1 cellular context compared by ENCODE assay signal in the genomic region with DNA sequence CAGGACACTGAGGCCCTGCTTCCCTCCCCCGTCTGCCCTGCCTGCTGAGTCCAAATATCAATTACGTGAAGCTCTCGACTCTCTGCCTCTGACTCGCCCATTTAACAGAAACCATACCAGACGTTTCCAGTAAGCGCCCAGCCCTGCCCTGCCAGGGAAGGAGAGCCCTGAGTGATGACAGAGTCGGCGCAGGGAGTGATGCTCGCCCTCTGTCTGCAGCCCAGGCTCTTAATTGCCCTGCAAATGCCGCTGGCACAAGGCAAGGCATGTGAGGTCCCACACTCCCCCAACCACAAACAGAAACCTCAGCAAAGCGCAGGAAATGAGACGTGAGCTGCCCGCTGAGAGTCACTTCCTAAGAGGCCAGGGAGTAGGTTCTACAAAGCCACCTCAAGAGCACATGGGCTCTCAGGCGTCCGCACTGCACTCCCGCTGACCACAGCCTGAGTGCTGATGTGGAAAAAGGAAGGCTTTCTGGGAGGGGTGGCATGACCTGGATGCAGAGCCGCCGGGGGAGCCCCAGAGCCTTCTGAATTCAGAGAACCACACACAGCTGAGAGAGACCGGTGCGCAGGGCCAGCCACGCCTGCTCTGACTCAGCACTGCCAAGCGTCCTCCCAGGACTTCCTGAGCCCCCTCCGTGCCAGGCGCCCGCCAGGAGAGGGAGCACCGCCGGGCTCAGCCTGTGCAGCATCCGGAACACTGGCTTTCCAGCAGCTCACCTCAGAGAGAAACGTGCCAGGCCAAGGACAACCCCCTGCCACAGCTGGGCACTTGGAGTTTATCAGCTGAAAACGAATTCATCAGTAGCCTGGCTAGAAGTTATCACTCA.
TF ChIP-seq lines count a peak whose summit lies in the region.

No MANE protein-coding gene starts in this region.

TF ChIP-seq in H1, 55 proteins besides CTCF, POLR2A, EP300 and RAD21 (continues in another document):
- TF ChIP-seq TBP (IDR thresholded peaks at IDR 0.05; ENCODE audit: low read depth, low read length): no peak
- TF ChIP-seq, protein P1, sequence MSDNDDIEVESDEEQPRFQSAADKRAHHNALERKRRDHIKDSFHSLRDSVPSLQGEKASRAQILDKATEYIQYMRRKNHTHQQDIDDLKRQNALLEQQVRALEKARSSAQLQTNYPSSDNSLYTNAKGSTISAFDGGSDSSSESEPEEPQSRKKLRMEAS (IDR thresholded peaks at IDR 0.05): peak; percentile 90
- TF ChIP-seq MAFK (IDR thresholded peaks at IDR 0.05; ENCODE audit: low read depth, low read length): peak; percentile 85; the same call in 1 of the 2 replicates
- TF ChIP-seq KDM1A (IDR thresholded peaks at IDR 0.05; ENCODE audit: borderline replicate concordance, low read length): peak; percentile 62; the same call in 1 of the 2 replicates
- TF ChIP-seq EZH2 (IDR thresholded peaks at IDR 0.05; ENCODE audit: low read depth, low read length, severe bottlenecking): no peak
- TF ChIP-seq SUZ12 (IDR thresholded peaks at IDR 0.05; ENCODE audit: low read length): no peak
- no peak for TF ChIP-seq KDM5A (IDR thresholded peaks at IDR 0.05; ENCODE audit: low read length)
- peak; percentile 84 for TF ChIP-seq ASH2L (IDR thresholded peaks at IDR 0.05; ENCODE audit: low read length)
- no peak for TF ChIP-seq CEBPB (IDR thresholded peaks at IDR 0.05; ENCODE audit: low read depth, low read length)
- TF ChIP-seq SP4 (IDR thresholded peaks at IDR 0.05; ENCODE audit: low read length): peak; percentile 25; the same call in 1 of the 2 replicates
- no peak for TF ChIP-seq NRF1 (IDR thresholded peaks at IDR 0.05; ENCODE audit: low read depth, low read length)
- 0 out of 2 replicates have a peak, but pooled peaks have one; percentile 4 for TF ChIP-seq TCF12 (IDR thresholded peaks at IDR 0.05; ENCODE audit: low read depth, low read length)
- TF ChIP-seq TAF7 (optimal IDR thresholded peaks at IDR 0.05; ENCODE audit: borderline replicate concordance, low read depth, low read length): no peak
- TF ChIP-seq NANOG (IDR thresholded peaks at IDR 0.05; ENCODE audit: insufficient read depth, low read depth, low read length, poor library complexity, severe bottlenecking): no peak
- TF ChIP-seq SAP30 (IDR thresholded peaks at IDR 0.05; ENCODE audit: insufficient read depth, insufficient replicate concordance, low read length): peak; percentile 92
- no peak for TF ChIP-seq RFX5 (IDR thresholded peaks at IDR 0.05; ENCODE audit: borderline replicate concordance, low read depth, low read length)
- peak; percentile 60 for TF ChIP-seq SRF (IDR thresholded peaks at IDR 0.05; ENCODE audit: low read depth, low read length)
- no peak for TF ChIP-seq GTF2F1 (IDR thresholded peaks at IDR 0.05; ENCODE audit: borderline replicate concordance, low read depth, low read length)
- TF ChIP-seq JUN (IDR thresholded peaks at IDR 0.05; ENCODE audit: low read depth, low read length): no peak
- TF ChIP-seq SIX5 (IDR thresholded peaks at IDR 0.05; ENCODE audit: low read depth, low read length): no peak
- no peak for TF ChIP-seq ZNF274 (IDR thresholded peaks at IDR 0.05; ENCODE audit: borderline replicate concordance, extremely low read depth, low read length)
- no peak for TF ChIP-seq YY1 (IDR thresholded peaks at IDR 0.05; ENCODE audit: low read depth, low read length)
- peak; percentile 76 for TF ChIP-seq KDM4A (IDR thresholded peaks at IDR 0.05; ENCODE audit: low read depth, low read length, severe bottlenecking)
- no peak for TF ChIP-seq FOSL1 (IDR thresholded peaks at IDR 0.05; ENCODE audit: insufficient read depth, low read depth, low read length)
- no peak for TF ChIP-seq RNF2 (IDR thresholded peaks at IDR 0.05; ENCODE audit: borderline replicate concordance, low read depth, low read length, missing control alignments, poor library complexity, severe bottlenecking)
- TF ChIP-seq RXRA (IDR thresholded peaks at IDR 0.05; ENCODE audit: insufficient read depth, low read depth, low read length): no peak
- TF ChIP-seq TEAD4 (IDR thresholded peaks at IDR 0.05; ENCODE audit: low read depth, low read length): no peak
- no peak for TF ChIP-seq RBBP5 (IDR thresholded peaks at IDR 0.05; ENCODE audit: borderline replicate concordance, low read depth, low read length)
- TF ChIP-seq, protein P2, sequence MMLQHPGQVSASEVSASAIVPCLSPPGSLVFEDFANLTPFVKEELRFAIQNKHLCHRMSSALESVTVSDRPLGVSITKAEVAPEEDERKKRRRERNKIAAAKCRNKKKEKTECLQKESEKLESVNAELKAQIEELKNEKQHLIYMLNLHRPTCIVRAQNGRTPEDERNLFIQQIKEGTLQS (IDR thresholded peaks at IDR 0.05; ENCODE audit: insufficient read depth, low read depth, low read length): no peak
- peak; percentile 97 for TF ChIP-seq CREB1 (IDR thresholded peaks at IDR 0.05)
- 0 out of 2 replicates have a peak, but pooled peaks have one; percentile 50 for TF ChIP-seq PHF8 (conservative IDR thresholded peaks at IDR 0.05; ENCODE audit: low read depth, low read length)
- TF ChIP-seq, protein P3, sequence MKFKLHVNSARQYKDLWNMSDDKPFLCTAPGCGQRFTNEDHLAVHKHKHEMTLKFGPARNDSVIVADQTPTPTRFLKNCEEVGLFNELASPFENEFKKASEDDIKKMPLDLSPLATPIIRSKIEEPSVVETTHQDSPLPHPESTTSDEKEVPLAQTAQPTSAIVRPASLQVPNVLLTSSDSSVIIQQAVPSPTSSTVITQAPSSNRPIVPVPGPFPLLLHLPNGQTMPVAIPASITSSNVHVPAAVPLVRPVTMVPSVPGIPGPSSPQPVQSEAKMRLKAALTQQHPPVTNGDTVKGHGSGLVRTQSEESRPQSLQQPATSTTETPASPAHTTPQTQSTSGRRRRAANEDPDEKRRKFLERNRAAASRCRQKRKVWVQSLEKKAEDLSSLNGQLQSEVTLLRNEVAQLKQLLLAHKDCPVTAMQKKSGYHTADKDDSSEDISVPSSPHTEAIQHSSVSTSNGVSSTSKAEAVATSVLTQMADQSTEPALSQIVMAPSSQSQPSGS (IDR thresholded peaks at IDR 0.05; ENCODE audit: low read length): no peak
- no peak for TF ChIP-seq CBX5 (IDR thresholded peaks at IDR 0.05; ENCODE audit: low read depth, low read length)
- 0 out of 2 replicates have a peak, but pooled peaks have one; percentile 45 for TF ChIP-seq POLR2AphosphoS5 (IDR thresholded peaks at IDR 0.05; ENCODE audit: low read depth, low read length)
- TF ChIP-seq, protein P4, sequence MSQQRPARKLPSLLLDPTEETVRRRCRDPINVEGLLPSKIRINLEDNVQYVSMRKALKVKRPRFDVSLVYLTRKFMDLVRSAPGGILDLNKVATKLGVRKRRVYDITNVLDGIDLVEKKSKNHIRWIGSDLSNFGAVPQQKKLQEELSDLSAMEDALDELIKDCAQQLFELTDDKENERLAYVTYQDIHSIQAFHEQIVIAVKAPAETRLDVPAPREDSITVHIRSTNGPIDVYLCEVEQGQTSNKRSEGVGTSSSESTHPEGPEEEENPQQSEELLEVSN (IDR thresholded peaks at IDR 0.05): peak; percentile 65; the same call in 1 of the 2 replicates
- TF ChIP-seq JUND (IDR thresholded peaks at IDR 0.05; ENCODE audit: low read length): no peak; the same call in 1 of the 2 replicates
- TF ChIP-seq CTBP2 (IDR thresholded peaks at IDR 0.05; ENCODE audit: borderline replicate concordance, insufficient read depth, insufficient read length, low read length): peak; percentile 68
- TF ChIP-seq BACH1 (IDR thresholded peaks at IDR 0.05; ENCODE audit: low read length): peak; percentile 90
- no peak for TF ChIP-seq CHD1 (IDR thresholded peaks at IDR 0.05; ENCODE audit: low read depth, low read length)
- 0 out of 2 replicates have a peak, but pooled peaks have one; percentile 28 for TF ChIP-seq SP1 (IDR thresholded peaks at IDR 0.05; ENCODE audit: low read depth, low read length)
- 0 out of 2 replicates have a peak, but pooled peaks have one; percentile 56 for TF ChIP-seq GABPA (IDR thresholded peaks at IDR 0.05; ENCODE audit: borderline replicate concordance, insufficient read depth, low read length)
- TF ChIP-seq SIN3A (conservative IDR thresholded peaks at IDR 0.05 in 1 of 2, IDR thresholded peaks at IDR 0.05 in 1 of 2; ENCODE audit: low read depth in 1 of 2, low read length in 2 of 2): peak; percentile 67 to 90; a peak in 3 of 4 replicates
- TF ChIP-seq HDAC2 (IDR thresholded peaks at IDR 0.05; ENCODE audit: borderline replicate concordance in 1 of 2, low read depth in 2 of 2, low read length in 2 of 2): 0 out of 4 replicates have a peak, but pooled peaks of 1 of the 2 experiments have one; percentile 60
- no peak for TF ChIP-seq SP2 (IDR thresholded peaks at IDR 0.05; ENCODE audit: low read length)
- no peak for TF ChIP-seq POU5F1 (IDR thresholded peaks at IDR 0.05; ENCODE audit: low read depth, low read length)
- TF ChIP-seq, protein P5, sequence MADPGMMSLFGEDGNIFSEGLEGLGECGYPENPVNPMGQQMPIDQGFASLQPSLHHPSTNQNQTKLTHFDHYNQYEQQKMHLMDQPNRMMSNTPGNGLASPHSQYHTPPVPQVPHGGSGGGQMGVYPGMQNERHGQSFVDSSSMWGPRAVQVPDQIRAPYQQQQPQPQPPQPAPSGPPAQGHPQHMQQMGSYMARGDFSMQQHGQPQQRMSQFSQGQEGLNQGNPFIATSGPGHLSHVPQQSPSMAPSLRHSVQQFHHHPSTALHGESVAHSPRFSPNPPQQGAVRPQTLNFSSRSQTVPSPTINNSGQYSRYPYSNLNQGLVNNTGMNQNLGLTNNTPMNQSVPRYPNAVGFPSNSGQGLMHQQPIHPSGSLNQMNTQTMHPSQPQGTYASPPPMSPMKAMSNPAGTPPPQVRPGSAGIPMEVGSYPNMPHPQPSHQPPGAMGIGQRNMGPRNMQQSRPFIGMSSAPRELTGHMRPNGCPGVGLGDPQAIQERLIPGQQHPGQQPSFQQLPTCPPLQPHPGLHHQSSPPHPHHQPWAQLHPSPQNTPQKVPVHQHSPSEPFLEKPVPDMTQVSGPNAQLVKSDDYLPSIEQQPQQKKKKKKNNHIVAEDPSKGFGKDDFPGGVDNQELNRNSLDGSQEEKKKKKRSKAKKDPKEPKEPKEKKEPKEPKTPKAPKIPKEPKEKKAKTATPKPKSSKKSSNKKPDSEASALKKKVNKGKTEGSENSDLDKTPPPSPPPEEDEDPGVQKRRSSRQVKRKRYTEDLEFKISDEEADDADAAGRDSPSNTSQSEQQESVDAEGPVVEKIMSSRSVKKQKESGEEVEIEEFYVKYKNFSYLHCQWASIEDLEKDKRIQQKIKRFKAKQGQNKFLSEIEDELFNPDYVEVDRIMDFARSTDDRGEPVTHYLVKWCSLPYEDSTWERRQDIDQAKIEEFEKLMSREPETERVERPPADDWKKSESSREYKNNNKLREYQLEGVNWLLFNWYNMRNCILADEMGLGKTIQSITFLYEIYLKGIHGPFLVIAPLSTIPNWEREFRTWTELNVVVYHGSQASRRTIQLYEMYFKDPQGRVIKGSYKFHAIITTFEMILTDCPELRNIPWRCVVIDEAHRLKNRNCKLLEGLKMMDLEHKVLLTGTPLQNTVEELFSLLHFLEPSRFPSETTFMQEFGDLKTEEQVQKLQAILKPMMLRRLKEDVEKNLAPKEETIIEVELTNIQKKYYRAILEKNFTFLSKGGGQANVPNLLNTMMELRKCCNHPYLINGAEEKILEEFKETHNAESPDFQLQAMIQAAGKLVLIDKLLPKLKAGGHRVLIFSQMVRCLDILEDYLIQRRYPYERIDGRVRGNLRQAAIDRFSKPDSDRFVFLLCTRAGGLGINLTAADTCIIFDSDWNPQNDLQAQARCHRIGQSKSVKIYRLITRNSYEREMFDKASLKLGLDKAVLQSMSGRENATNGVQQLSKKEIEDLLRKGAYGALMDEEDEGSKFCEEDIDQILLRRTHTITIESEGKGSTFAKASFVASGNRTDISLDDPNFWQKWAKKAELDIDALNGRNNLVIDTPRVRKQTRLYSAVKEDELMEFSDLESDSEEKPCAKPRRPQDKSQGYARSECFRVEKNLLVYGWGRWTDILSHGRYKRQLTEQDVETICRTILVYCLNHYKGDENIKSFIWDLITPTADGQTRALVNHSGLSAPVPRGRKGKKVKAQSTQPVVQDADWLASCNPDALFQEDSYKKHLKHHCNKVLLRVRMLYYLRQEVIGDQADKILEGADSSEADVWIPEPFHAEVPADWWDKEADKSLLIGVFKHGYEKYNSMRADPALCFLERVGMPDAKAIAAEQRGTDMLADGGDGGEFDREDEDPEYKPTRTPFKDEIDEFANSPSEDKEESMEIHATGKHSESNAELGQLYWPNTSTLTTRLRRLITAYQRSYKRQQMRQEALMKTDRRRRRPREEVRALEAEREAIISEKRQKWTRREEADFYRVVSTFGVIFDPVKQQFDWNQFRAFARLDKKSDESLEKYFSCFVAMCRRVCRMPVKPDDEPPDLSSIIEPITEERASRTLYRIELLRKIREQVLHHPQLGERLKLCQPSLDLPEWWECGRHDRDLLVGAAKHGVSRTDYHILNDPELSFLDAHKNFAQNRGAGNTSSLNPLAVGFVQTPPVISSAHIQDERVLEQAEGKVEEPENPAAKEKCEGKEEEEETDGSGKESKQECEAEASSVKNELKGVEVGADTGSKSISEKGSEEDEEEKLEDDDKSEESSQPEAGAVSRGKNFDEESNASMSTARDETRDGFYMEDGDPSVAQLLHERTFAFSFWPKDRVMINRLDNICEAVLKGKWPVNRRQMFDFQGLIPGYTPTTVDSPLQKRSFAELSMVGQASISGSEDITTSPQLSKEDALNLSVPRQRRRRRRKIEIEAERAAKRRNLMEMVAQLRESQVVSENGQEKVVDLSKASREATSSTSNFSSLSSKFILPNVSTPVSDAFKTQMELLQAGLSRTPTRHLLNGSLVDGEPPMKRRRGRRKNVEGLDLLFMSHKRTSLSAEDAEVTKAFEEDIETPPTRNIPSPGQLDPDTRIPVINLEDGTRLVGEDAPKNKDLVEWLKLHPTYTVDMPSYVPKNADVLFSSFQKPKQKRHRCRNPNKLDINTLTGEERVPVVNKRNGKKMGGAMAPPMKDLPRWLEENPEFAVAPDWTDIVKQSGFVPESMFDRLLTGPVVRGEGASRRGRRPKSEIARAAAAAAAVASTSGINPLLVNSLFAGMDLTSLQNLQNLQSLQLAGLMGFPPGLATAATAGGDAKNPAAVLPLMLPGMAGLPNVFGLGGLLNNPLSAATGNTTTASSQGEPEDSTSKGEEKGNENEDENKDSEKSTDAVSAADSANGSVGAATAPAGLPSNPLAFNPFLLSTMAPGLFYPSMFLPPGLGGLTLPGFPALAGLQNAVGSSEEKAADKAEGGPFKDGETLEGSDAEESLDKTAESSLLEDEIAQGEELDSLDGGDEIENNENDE (IDR thresholded peaks at IDR 0.05; ENCODE audit: insufficient replicate concordance, low read length): no peak
- TF ChIP-seq HDAC6 (IDR thresholded peaks at IDR 0.05; ENCODE audit: low read depth, low read length): no peak
- TF ChIP-seq SIRT6 (IDR thresholded peaks at IDR 0.05; ENCODE audit: low read length): no peak
- TF ChIP-seq TAF1 (IDR thresholded peaks at IDR 0.05; ENCODE audit: low read depth, low read length): no peak; the same call in 1 of the 2 replicates
- TF ChIP-seq BCL11A (IDR thresholded peaks at IDR 0.05; ENCODE audit: low read depth in 2 of 2, low read length in 2 of 2): no peak
- TF ChIP-seq CBX8 (IDR thresholded peaks at IDR 0.05; ENCODE audit: borderline replicate concordance, low read depth, low read length): no peak
- TF ChIP-seq CHD2 (IDR thresholded peaks at IDR 0.05; ENCODE audit: low read length): no peak
- TF ChIP-seq, protein P6, sequence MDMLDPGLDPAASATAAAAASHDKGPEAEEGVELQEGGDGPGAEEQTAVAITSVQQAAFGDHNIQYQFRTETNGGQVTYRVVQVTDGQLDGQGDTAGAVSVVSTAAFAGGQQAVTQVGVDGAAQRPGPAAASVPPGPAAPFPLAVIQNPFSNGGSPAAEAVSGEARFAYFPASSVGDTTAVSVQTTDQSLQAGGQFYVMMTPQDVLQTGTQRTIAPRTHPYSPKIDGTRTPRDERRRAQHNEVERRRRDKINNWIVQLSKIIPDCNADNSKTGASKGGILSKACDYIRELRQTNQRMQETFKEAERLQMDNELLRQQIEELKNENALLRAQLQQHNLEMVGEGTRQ (IDR thresholded peaks at IDR 0.05; ENCODE audit: low read length): no peak
- TF ChIP-seq BRCA1 (IDR thresholded peaks at IDR 0.05; ENCODE audit: low read depth, low read length): no peak
